In the genomic region with DNA sequence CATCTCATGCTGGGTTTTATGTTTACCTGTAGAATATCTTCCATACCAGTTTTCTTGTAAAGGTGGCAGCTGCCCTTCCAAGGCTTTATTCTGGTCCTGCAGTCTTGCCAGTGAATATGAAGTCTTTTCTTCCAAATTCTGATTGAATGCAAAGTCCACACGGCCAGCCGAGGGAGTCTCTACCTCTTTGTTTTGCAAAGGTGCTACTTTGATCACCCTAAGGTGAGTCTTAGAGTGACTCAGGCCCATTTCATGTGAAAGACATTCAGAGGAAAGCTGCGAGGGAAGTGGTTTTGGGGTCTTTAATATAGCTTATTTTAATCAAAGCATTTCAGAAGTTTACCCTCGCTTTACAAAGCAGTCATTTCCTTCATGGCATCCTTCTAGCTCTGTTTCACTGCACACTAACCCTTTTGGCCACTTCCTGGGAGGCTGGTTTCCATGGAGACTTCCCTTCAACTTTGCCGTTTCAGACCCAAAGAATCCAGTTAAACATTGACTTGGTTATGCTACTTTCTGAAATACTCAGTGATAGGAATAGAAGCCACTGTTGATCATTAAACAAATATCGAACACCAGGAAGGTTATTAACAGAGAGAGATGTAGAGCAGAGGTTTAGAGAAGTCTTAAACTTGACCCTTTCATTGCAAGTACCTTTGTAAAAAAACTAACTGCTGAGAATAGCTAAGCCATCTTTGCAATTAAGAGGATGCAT, we compare ENCODE assay signal across 13 cellular contexts. TPM values are rescaled to one million over a fixed set of nuclear protein-coding genes. Genes with fewer than 3 reads are reported as not detected.
DNase-seq lines count a peak whose midpoint lies in the region; ATAC-seq and TF ChIP-seq lines count a peak whose summit lies in the region.
"Had no signal": no experiment of that assay in that cellular context is flagged by ENCODE, and none has a peak within 500 bp of the region (broad histone marks: within the 10 kb centered on the region; RNA-seq: fewer than 3 reads in every experiment).

CCDC198 (minus strand) TSS at position 391 of the 715 bp plus-strand sequence; CDS start at position 249, 142 bp downstream.

- intact Hi-C loops in upper lobe of right lung (cut with DNase I) = no loop called here

- ATAC-seq in GM18870 (IDR thresholded peaks at IDR 0.05; ENCODE audit: unreplicated experiment) = peak; percentile 83
- peak; percentile 83 for ATAC-seq in HG03571 (IDR thresholded peaks at IDR 0.05; ENCODE audit: unreplicated experiment)
- no peak for ATAC-seq in GM19351 (IDR thresholded peaks at IDR 0.05; ENCODE audit: unreplicated experiment)
- ATAC-seq in upper lobe of right lung = no peak

- H3K4me3 ChIP-seq in right atrium auricular region = no peak within 1 kb of the TSS
- H3K4me3 ChIP-seq in upper lobe of right lung = no peak within 1 kb of the TSS
- H3K4me3 ChIP-seq: cardiac muscle cell had no signal

- H3K27me3 ChIP-seq in right atrium auricular region (no peaks in the 10 kb centered on the region), upper lobe of right lung (peaks cover 3% of the 10 kb centered on the region)

- H3K36me3 ChIP-seq in right atrium auricular region (no peaks in the 10 kb centered on the region), upper lobe of right lung (no peaks in the 10 kb centered on the region)
- H3K36me3 ChIP-seq: cardiac muscle cell had no signal

- DNase-seq in HCEC 1CT (peak; percentile 28), mucosa of gallbladder (ENCODE audit: low spot score) (peak; percentile 65), right atrium auricular region (ENCODE audit: low spot score) (no peak), upper lobe of right lung (no peak)
- DNase-seq in stimulated activated CD4-positive, alpha-beta T cell treated with anti-CD3 and anti-CD28 coated beads, Interleukin-2, amount 100 ng/mL, for 48 hours = no peak
- DNase-seq: activated CD4-positive, CD25-positive, alpha-beta regulatory T cell; KG1; NK-92 treated with Interleukin-12 subunit alpha and Interleukin-12 subunit beta, amount 100 ng/mL, for 24 hours; occipital lobe had no signal

- H3K4me1 ChIP-seq in right atrium auricular region (no peaks in the 10 kb centered on the region), upper lobe of right lung (no peaks in the 10 kb centered on the region)

- H3K27ac ChIP-seq in right atrium auricular region (no peak within 1 kb of the TSS), upper lobe of right lung (no peak within 1 kb of the TSS)
- H3K27ac ChIP-seq: cardiac muscle cell had no signal

- H3K9me3 ChIP-seq in right atrium auricular region (no peaks in the 10 kb centered on the region), upper lobe of right lung (no peaks in the 10 kb centered on the region)

- TF ChIP-seq CTCF in right atrium auricular region (IDR thresholded peaks at IDR 0.05) (no peak), upper lobe of right lung (IDR thresholded peaks at IDR 0.05) (no peak)

RNA-seq across cellular contexts. Expression of gene CCDC198, which starts in this region (rescaled TPM):
- 110 TPM for total RNA-seq in mucosa of gallbladder
- total RNA-seq in right atrium auricular region = not detected
- total RNA-seq in upper lobe of right lung = not detected
- total RNA-seq: cardiac muscle cell, occipital lobe had no signal

Comparison
In these comparisons a context has a peak if more than half of its experiments do, and no peak if none do; other contexts are left out.
1. RNA of gene CCDC198 (total RNA-seq): 110 TPM in mucosa of gallbladder (single experiment); not detected in right atrium auricular region and not detected in upper lobe of right lung (single experiment); every median in the first group is over 100 times any median in the second.
2. ATAC-seq: peak in GM18870 (single experiment) and HG03571 (single experiment); none in GM19351 (single experiment) and upper lobe of right lung (single experiment).
3. DNase-seq: peak in HCEC 1CT (single experiment) and mucosa of gallbladder (single experiment); none in right atrium auricular region (single experiment), stimulated activated CD4-positive, alpha-beta T cell treated with anti-CD3 and anti-CD28 coated beads, Interleukin-2, amount 100 ng/mL, for 48 hours (0 of 2) and upper lobe of right lung (single experiment).